8 cellular contexts compared by ENCODE assay signal in genomic region chr3:184134746-184135148, GRCh38. TPM values are rescaled to one million over a fixed set of nuclear protein-coding genes. Genes with fewer than 3 reads are reported as not detected.
DNase-seq lines count a peak whose midpoint lies in the region; ATAC-seq, FAIRE-seq and TF ChIP-seq lines count a peak whose summit lies in the region.

No MANE protein-coding gene starts in this region.

- peaks cover 0 to under 1% of the 10 kb centered on the region in 2 donors for H3K36me3 Mint-ChIP-seq in naive B cell

- H3K4me1 ChIP-seq in duodenal mucosa (ENCODE audit: control insufficient read depth in 1 of 2, insufficient read depth in 2 of 2, low read length in 2 of 2), result peaks cover 24 to 28% of the 10 kb centered on the region in 2 donors

- peaks cover 33 to 46% (median 45%) of the 10 kb centered on the region in 3 donors for H3K4me1 Mint-ChIP-seq in naive B cell

- no peak for FAIRE-seq in HTR-8/SVneo (lab: Jason Lieb, UNC)

- DNase-seq in AG10803 (ENCODE audit: low read depth) (no peak), MV-4-11 (lab: John Stamatoyannopoulos, UW) (peak; percentile 33), naive B cell (no peak), superior temporal gyrus (ENCODE audit: extremely low spot score) (no peak), AG20443 (ENCODE audit: low spot score) (no peak), HTR-8/SVneo (ENCODE audit: insufficient read length, low spot score) (no peak)

- H3K4me3 Mint-ChIP-seq in naive B cell, result peak overlapping the region; percentile 96 to 100 (median 98)

- ATAC-seq in GM21515 (IDR thresholded peaks at IDR 0.05; ENCODE audit: unreplicated experiment) (peak; percentile 2), naive B cell (ENCODE audit: low read depth in 2 of 2) (peak; percentile 13 to 16)

- peak overlapping the region; percentile 93 to 97 (median 96) for H3K27ac Mint-ChIP-seq in naive B cell

- peak overlapping the region; percentile 97 for H3K4me3 ChIP-seq in AG10803 (ENCODE audit: low read length)
- H3K4me3 ChIP-seq in duodenal mucosa (ENCODE audit: low read depth in 1 of 2, low read length in 2 of 2), result peak overlapping the region; percentile 98 to 100

- TF ChIP-seq CTCF in AG10803 (conservative IDR thresholded peaks at IDR 0.05; ENCODE audit: low read length), result no peak

- H3K9ac ChIP-seq in duodenal mucosa (ENCODE audit: low read depth in 1 of 2, low read length in 2 of 2), result peak overlapping the region; percentile 98 to 99

- no peaks in the 10 kb centered on the region for H3K27me3 Mint-ChIP-seq in naive B cell

- H3K36me3 ChIP-seq in duodenal mucosa (ENCODE audit: control insufficient read depth in 1 of 2, insufficient read depth in 2 of 2, low read length in 2 of 2), result peaks cover 4 to 12% of the 10 kb centered on the region in 2 donors

- no peaks in the 10 kb centered on the region for H3K27me3 ChIP-seq in duodenal mucosa (ENCODE audit: control insufficient read depth in 1 of 2, insufficient read depth in 2 of 2, low read length in 2 of 2)

- no peaks in the 10 kb centered on the region for H3K9me3 ChIP-seq in duodenal mucosa (ENCODE audit: control insufficient read depth in 1 of 2, low read length in 2 of 2)

- H3K27ac ChIP-seq in duodenal mucosa (ENCODE audit: low read depth, low read length), result peak overlapping the region; percentile 77

- no peaks in the 10 kb centered on the region for H3K9me3 Mint-ChIP-seq in naive B cell

RNA-seq across cellular contexts. Expression of gene EIF2B5, which starts 0.4 kb away (rescaled TPM):
- 10 to 100 TPM; 31.5 to 54.4 (median 37.7) TPM for polyA plus RNA-seq in naive B cell (ENCODE audit: low read depth in 6 of 6)

RNA-seq across cellular contexts. Expression of gene DVL3, which starts 20.4 kb away (rescaled TPM):
- polyA plus RNA-seq in naive B cell (ENCODE audit: low read depth in 6 of 6), result 10 to 100 TPM in 4 of 6 donors, 1 to 10 TPM in 2; 4.6 to 17.3 (median 12.1) TPM

RNA-seq across cellular contexts. Expression of gene HTR3E, which starts 37.9 kb away (rescaled TPM):
- not detected for polyA plus RNA-seq in naive B cell (ENCODE audit: low read depth in 6 of 6)

RNA-seq across cellular contexts. Expression of gene AP2M1, which starts 39.9 kb away (rescaled TPM):
- polyA plus RNA-seq in naive B cell (ENCODE audit: low read depth in 6 of 6), result 100 to 1,000 TPM; 214 to 318 (median 245) TPM

RNA-seq across cellular contexts. Expression of gene ABCF3, which starts 51.3 kb away (rescaled TPM):
- 10 to 100 TPM; 24.6 to 45.7 (median 30.0) TPM for polyA plus RNA-seq in naive B cell (ENCODE audit: low read depth in 6 of 6)
